In genomic region chr19:17475541-17476115, GRCh38 we compare ENCODE assay signal across 1 cellular context.
TF ChIP-seq lines count a peak whose summit lies in the region.

No MANE protein-coding gene starts in this region.

TF ChIP-seq in GM23338, 12 proteins besides CTCF, POLR2A, EP300 and RAD21 (continued from another document):
- TF ChIP-seq ZNF462 (CRISPR knock-in tag; IDR thresholded peaks at IDR 0.05): no peak
